1 cellular context compared by ENCODE assay signal in the genomic region with DNA sequence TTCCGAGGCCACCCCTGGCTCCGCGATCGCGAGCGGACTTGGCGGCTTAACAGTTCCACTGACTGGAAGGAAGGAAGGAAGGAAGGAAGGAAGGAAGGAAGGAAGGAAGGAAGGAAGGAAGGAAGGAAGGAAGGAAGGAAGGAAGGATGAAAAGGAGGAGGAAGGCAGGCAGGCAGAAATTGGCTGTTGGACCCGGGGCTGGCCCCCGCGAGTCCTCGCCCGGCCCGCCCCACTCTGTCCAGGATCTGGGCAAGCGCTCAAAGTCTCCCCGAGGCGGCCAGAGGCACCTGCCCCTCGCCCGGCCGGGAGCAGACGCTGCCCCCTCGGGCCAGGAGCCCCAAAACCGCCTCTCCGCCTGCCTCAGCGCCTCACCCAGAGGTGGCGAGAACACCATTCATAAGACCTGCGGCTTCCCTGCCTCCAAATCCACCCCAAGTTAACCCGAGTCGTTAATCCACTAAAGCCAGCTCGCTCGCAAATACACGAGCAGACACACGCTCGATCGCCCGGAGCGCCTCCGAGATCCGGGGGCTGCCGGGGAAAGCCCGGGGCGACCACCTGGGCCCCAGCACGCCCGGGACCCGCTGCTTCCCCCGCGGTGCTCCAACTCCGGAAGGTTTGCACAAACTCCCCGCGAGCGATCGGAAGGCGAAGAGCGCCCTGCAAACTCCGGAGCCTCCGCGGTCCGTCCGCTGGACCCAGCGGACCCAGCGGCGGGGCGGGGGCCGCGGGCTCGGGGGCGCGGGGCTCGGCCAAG.
A peak's percentile ranks its signal among the peaks of the same experiment; 100 is the strongest.
TF ChIP-seq lines count a peak whose summit lies in the region.

No MANE protein-coding gene starts in this region.

TF ChIP-seq in H1, 55 proteins besides CTCF, POLR2A, EP300 and RAD21:
- TF ChIP-seq, protein P1, sequence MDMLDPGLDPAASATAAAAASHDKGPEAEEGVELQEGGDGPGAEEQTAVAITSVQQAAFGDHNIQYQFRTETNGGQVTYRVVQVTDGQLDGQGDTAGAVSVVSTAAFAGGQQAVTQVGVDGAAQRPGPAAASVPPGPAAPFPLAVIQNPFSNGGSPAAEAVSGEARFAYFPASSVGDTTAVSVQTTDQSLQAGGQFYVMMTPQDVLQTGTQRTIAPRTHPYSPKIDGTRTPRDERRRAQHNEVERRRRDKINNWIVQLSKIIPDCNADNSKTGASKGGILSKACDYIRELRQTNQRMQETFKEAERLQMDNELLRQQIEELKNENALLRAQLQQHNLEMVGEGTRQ (IDR thresholded peaks at IDR 0.05; ENCODE audit: low read length), result no peak
- TF ChIP-seq CBX5 (IDR thresholded peaks at IDR 0.05; ENCODE audit: low read depth, low read length) (no peak), RNF2 (IDR thresholded peaks at IDR 0.05; ENCODE audit: borderline replicate concordance, low read depth, low read length, missing control alignments, poor library complexity, severe bottlenecking) (peak; percentile 65), NRF1 (IDR thresholded peaks at IDR 0.05; ENCODE audit: low read depth, low read length) (no peak), SP4 (IDR thresholded peaks at IDR 0.05; ENCODE audit: low read length) (no peak), KDM4A (IDR thresholded peaks at IDR 0.05; ENCODE audit: low read depth, low read length, severe bottlenecking) (peak; percentile 23), EZH2 (IDR thresholded peaks at IDR 0.05; ENCODE audit: low read depth, low read length, severe bottlenecking) (peak; percentile 91), TEAD4 (IDR thresholded peaks at IDR 0.05; ENCODE audit: low read depth, low read length) (no peak), TBP (IDR thresholded peaks at IDR 0.05; ENCODE audit: low read depth, low read length) (0 out of 2 replicates have a peak, but pooled peaks have one; percentile 9), TCF12 (IDR thresholded peaks at IDR 0.05; ENCODE audit: low read depth, low read length) (no peak), TAF1 (IDR thresholded peaks at IDR 0.05; ENCODE audit: low read depth, low read length) (no peak), BACH1 (IDR thresholded peaks at IDR 0.05; ENCODE audit: low read length) (no peak), SUZ12 (IDR thresholded peaks at IDR 0.05; ENCODE audit: low read length) (peak; percentile 82; the same call in 1 of the 2 replicates)
- TF ChIP-seq, protein P2, sequence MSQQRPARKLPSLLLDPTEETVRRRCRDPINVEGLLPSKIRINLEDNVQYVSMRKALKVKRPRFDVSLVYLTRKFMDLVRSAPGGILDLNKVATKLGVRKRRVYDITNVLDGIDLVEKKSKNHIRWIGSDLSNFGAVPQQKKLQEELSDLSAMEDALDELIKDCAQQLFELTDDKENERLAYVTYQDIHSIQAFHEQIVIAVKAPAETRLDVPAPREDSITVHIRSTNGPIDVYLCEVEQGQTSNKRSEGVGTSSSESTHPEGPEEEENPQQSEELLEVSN (IDR thresholded peaks at IDR 0.05), result no peak
- TF ChIP-seq, protein P3, sequence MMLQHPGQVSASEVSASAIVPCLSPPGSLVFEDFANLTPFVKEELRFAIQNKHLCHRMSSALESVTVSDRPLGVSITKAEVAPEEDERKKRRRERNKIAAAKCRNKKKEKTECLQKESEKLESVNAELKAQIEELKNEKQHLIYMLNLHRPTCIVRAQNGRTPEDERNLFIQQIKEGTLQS (IDR thresholded peaks at IDR 0.05; ENCODE audit: insufficient read depth, low read depth, low read length), result no peak
